Comparison of ENCODE assay signal across 16 cellular contexts in the genomic region with DNA sequence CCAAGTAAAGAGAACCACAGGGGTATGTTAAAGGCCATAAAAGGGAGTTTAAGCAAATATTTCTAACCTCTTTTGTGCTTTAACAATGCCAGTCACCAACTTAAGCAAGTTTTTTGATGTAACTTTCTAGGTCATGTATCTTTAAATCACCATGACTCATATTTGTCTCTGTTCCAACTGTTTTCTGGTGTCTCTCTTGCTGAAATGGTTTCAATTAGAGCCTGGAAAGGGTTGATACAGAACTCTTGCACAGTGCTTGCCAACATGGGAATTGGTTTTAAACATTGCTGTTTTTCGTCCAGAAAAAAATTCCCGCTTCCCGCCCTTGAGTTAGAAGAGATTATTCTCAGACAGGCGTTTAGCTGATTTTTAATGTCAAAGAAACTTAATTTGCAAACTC. TPM values are rescaled to one million over a fixed set of nuclear protein-coding genes. Genes with fewer than 3 reads are reported as not detected.
DNase-seq lines count a peak whose midpoint lies in the region; ATAC-seq, FAIRE-seq and TF ChIP-seq lines count a peak whose summit lies in the region.
"Had no signal": no experiment of that assay in that cellular context is flagged by ENCODE, and none has a peak within 500 bp of the region (broad histone marks: within the 10 kb centered on the region; RNA-seq: fewer than 3 reads in every experiment).

No MANE protein-coding gene starts in this region.

- H3K79me2 ChIP-seq in astrocyte (ENCODE audit: insufficient read depth, low read length): no peaks in the 10 kb centered on the region

- H3K4me3 ChIP-seq in HFF-Myc (replicated peaks; ENCODE audit: low read depth, low read length) (no peak overlapping the region), astrocyte (ENCODE audit: insufficient read depth, low read depth, low read length) (no peak overlapping the region)
- H3K4me3 ChIP-seq: lung, transverse colon had no signal

- no peak overlapping the region for H3K9ac ChIP-seq in astrocyte (ENCODE audit: low read length)

- peaks cover 2% of the 10 kb centered on the region for H3K4me1 Mint-ChIP-seq in astrocyte (ENCODE audit: low read depth, unreplicated experiment)
- H3K4me1 Mint-ChIP-seq: activated T-helper 17 cell treated with anti-CD3 and anti-CD28 coated beads, Interleukin-2, amount 50 U/mL, for 72 hours; CD4-positive, CD25-positive, alpha-beta regulatory T cell had no signal

- TF ChIP-seq CTCF in HFF-Myc (IDR thresholded peaks at IDR 0.05; ENCODE audit: low read depth, low read length, missing control alignments): no peak
- TF ChIP-seq CTCF in astrocyte (IDR thresholded peaks at IDR 0.05; ENCODE audit: insufficient read depth, low read depth, low read length): no peak
- TF ChIP-seq CTCF in D721Med (IDR thresholded peaks at IDR 0.05; ENCODE audit: insufficient read depth, missing control alignments): no peak

- peaks cover 2% of the 10 kb centered on the region for H3K27me3 ChIP-seq in astrocyte (ENCODE audit: insufficient read depth, low read length)
- H3K27me3 ChIP-seq: transverse colon had no signal

- no peaks in the 10 kb centered on the region for H4K20me1 ChIP-seq in astrocyte (ENCODE audit: insufficient read depth, low read length)

- no peak for ATAC-seq in GM18498 (IDR thresholded peaks at IDR 0.05; ENCODE audit: unreplicated experiment)
- ATAC-seq: activated T-helper 17 cell treated with anti-CD3 and anti-CD28 coated beads, Interleukin-2, amount 50 U/mL, for 72 hours had no signal

- FAIRE-seq in astrocyte (lab: Jason Lieb, UNC): no peak
- FAIRE-seq in D721Med (lab: Jason Lieb, UNC): no peak

- H3K9me3 Mint-ChIP-seq in astrocyte (ENCODE audit: unreplicated experiment): peaks cover 2% of the 10 kb centered on the region

- no peak overlapping the region for H3K27ac Mint-ChIP-seq in astrocyte (ENCODE audit: unreplicated experiment)
- H3K27ac Mint-ChIP-seq: activated T-helper 17 cell treated with anti-CD3 and anti-CD28 coated beads, Interleukin-2, amount 50 U/mL, for 72 hours; CD4-positive, CD25-positive, alpha-beta regulatory T cell had no signal

- no peaks in the 10 kb centered on the region for H3K9me3 ChIP-seq in astrocyte (ENCODE audit: insufficient read depth, low read depth, low read length)
- H3K9me3 ChIP-seq: transverse colon had no signal

- DNase-seq in AG08395 (ENCODE audit: low spot score) (peak; percentile 80), HFF-Myc (ENCODE audit: extremely low read depth, low read depth) (peak; percentile 41), astrocyte (ENCODE audit: low read depth) (peak; percentile 47), kidney glomerular epithelial cell (lab: John Stamatoyannopoulos, UW) (peak; percentile 2), NOMO-1 treated with DMSO at 0.1 percent for 48 hours (lab: John Stamatoyannopoulos, UW; ENCODE audit: unreplicated experiment) (no peak), D721Med (ENCODE audit: insufficient read length, low spot score) (no peak), DMS53 treated with DMSO at 0.1 percent for 48 hours (lab: John Stamatoyannopoulos, UW; ENCODE audit: unreplicated experiment) (no peak)
- DNase-seq: CD4-positive, CD25-positive, alpha-beta regulatory T cell; cerebellar nuclear complex; MM.1S; NCI-H524 treated with DMSO at 0.1 percent for 48 hours; transverse colon had no signal

- no peak overlapping the region for H3K4me3 Mint-ChIP-seq in astrocyte (ENCODE audit: unreplicated experiment)
- H3K4me3 Mint-ChIP-seq: activated T-helper 17 cell treated with anti-CD3 and anti-CD28 coated beads, Interleukin-2, amount 50 U/mL, for 72 hours; CD4-positive, CD25-positive, alpha-beta regulatory T cell had no signal

- no peaks in the 10 kb centered on the region for H3K27me3 Mint-ChIP-seq in astrocyte (ENCODE audit: low read depth, unreplicated experiment)

- no peak overlapping the region for H3K4me2 ChIP-seq in astrocyte (ENCODE audit: low read length)

- no peak overlapping the region for H3K27ac ChIP-seq in astrocyte (ENCODE audit: low read depth, low read length)
- H3K27ac ChIP-seq: transverse colon had no signal

- H2AFZ ChIP-seq in astrocyte (ENCODE audit: low read depth, low read length): no peak overlapping the region

- H3K36me3 ChIP-seq in astrocyte (ENCODE audit: insufficient read depth, low read length): no peaks in the 10 kb centered on the region
- H3K36me3 ChIP-seq: transverse colon had no signal

- no peaks in the 10 kb centered on the region for H3K36me3 Mint-ChIP-seq in astrocyte (ENCODE audit: low read depth, unreplicated experiment)
- H3K36me3 Mint-ChIP-seq: CD4-positive, CD25-positive, alpha-beta regulatory T cell had no signal

- H3K4me1 ChIP-seq in astrocyte (ENCODE audit: insufficient read depth, low read length): no peaks in the 10 kb centered on the region
- H3K4me1 ChIP-seq: transverse colon had no signal

RNA-seq across cellular contexts. Expression of a gene that starts 46.5 kb away (rescaled TPM):
- 10.3 and 12.0 TPM in 2 replicates for total RNA-seq in astrocyte
- total RNA-seq: pulmonary artery endothelial cell had no signal

Comparison
In these comparisons a context has a peak if more than half of its experiments do, and no peak if none do; other contexts are left out.
1. DNase-seq: peak in AG08395 (single experiment), HFF-Myc (single experiment), astrocyte (single experiment) and kidney glomerular epithelial cell (single experiment); none in NOMO-1 treated with DMSO at 0.1 percent for 48 hours (single experiment), D721Med (single experiment) and DMS53 treated with DMSO at 0.1 percent for 48 hours (single experiment).